In genomic region chr11:57321996-57322880, GRCh38 we compare ENCODE assay signal across 8 cellular contexts. TPM values are rescaled to one million over a fixed set of nuclear protein-coding genes. Genes with fewer than 3 reads are reported as not detected.
DNase-seq lines count a peak whose midpoint lies in the region; ATAC-seq and TF ChIP-seq lines count a peak whose summit lies in the region.

No MANE protein-coding gene starts in this region.

- H3K4me2 ChIP-seq in PC-9: peak overlapping the region; percentile 98

- H3K27ac ChIP-seq in PC-9: peak overlapping the region; percentile 59

- no peaks in the 10 kb centered on the region for H3K27me3 ChIP-seq in PC-9 (ENCODE audit: insufficient read depth, low read depth)

- no peak for TF ChIP-seq CTCF in PC-9 (conservative IDR thresholded peaks at IDR 0.05)

- no peaks in the 10 kb centered on the region for H3K9me3 ChIP-seq in PC-9 (ENCODE audit: insufficient read depth, low read depth)

- peaks cover 29% of the 10 kb centered on the region for H3K36me3 ChIP-seq in PC-9 (ENCODE audit: low read depth)

- H3K4me1 ChIP-seq in PC-9 (replicated peaks; ENCODE audit: insufficient read depth): peaks cover 48% of the 10 kb centered on the region

- intact Hi-C loops in PC-9 (cut with micrococcal nuclease; ENCODE audit: unreplicated experiment) (loop anchor here (1.0 to 10.0 kb wide), 5 partner anchors 11 to 453 kb away; partner anchors contain the start of gene ZDHHC5), left colon (cut with DNase I, micrococcal nuclease) (no loop called here)

- no TSS peak for BruUV-seq in PC-9 (replicated peaks; lab: Mats Ljungman, UMichigan)

- H3K9me2 ChIP-seq in PC-9 (ENCODE audit: insufficient read depth): no peaks in the 10 kb centered on the region

- CTCF ChIA-PET in PC-9 (lab: Charles Lee): interaction anchor here (0.6 to 2.4 kb wide), 4 partner anchors 10 to 341 kb away, joined by 3 to 26 read pairs (median 11); no protein-coding TSS in a partner anchor

- POLR2A ChIA-PET in PC-9 (lab: Charles Lee; ENCODE audit: unreplicated experiment): interaction anchor here (0.6 to 1.1 kb wide), 7 partner anchors 11 to 154 kb away, joined by 3 to 12 read pairs (median 10); partner anchors contain the start of gene SSRP1

- peaks cover 55% of the 10 kb centered on the region for H4K20me1 ChIP-seq in PC-9 (ENCODE audit: insufficient read depth)

- DNase-seq in A172 (ENCODE audit: low spot score) (peak; percentile 89), ELR (ENCODE audit: low read depth) (peak; percentile 97), PC-9 (peak; percentile 92 to 94), dedifferentiated amniotic fluid mesenchymal stem cell (ENCODE audit: extremely low spot score) (peak; percentile 98), left colon (peak; percentile 84 to 95), GM19240 (ENCODE audit: insufficient read length, low spot score) (no peak)
- peak; percentile 16 for DNase-seq in stimulated activated CD4-positive, alpha-beta T cell treated with anti-CD3 and anti-CD28 coated beads, Interleukin-4, amount 100 ng/mL, for 24 hours

- ATAC-seq in left colon (peak; percentile 52), HG02763 (IDR thresholded peaks at IDR 0.05; ENCODE audit: unreplicated experiment) (no peak)

- H2AFZ ChIP-seq in PC-9: no peak overlapping the region

- H3F3A ChIP-seq in PC-9 (ENCODE audit: insufficient read depth, low read depth): peaks cover 52% of the 10 kb centered on the region

- H3K4me3 ChIP-seq in PC-9: peak overlapping the region; percentile 57; the same call in 1 of the 2 replicates

- H3K79me2 ChIP-seq in PC-9 (ENCODE audit: low read depth): peaks cover 57% of the 10 kb centered on the region

RNA-seq across cellular contexts. Expression of gene TNKS1BP1, which starts 2.5 kb away (rescaled TPM):
- 43.8 and 50.8 TPM in 2 replicates for total RNA-seq in A172 (2014; rRNA removed; shearing (Covaris generic))
- 181 and 218 TPM in 2 replicates for total RNA-seq in PC-9 (2021)
- total RNA-seq in left colon: 100 to 1,000 TPM; 135 to 191 TPM

RNA-seq across cellular contexts. Expression of gene SSRP1, which starts 13.5 kb away (rescaled TPM):
- 146 and 167 TPM in 2 replicates for total RNA-seq in A172 (2014; rRNA removed; shearing (Covaris generic))
- total RNA-seq in PC-9 (2021): 286 and 290 TPM in 2 replicates
- 10 to 100 TPM; 56.5 to 67.8 TPM for total RNA-seq in left colon

RNA-seq across cellular contexts. Expression of gene P2RX3, which starts 15.9 kb away (rescaled TPM):
- total RNA-seq in A172 (2014; rRNA removed; shearing (Covaris generic)): not detected in 2 replicates
- total RNA-seq in PC-9 (2021) (not detected in 2 replicates), left colon (not detected)

RNA-seq across cellular contexts. Expression of gene PRG3, which starts 58.7 kb away (rescaled TPM):
- not detected in 2 replicates for total RNA-seq in A172 (2014; rRNA removed; shearing (Covaris generic))
- not detected in 2 replicates for total RNA-seq in PC-9 (2021)
- not detected for total RNA-seq in left colon
